18 cellular contexts compared by ENCODE assay signal in the genomic region with DNA sequence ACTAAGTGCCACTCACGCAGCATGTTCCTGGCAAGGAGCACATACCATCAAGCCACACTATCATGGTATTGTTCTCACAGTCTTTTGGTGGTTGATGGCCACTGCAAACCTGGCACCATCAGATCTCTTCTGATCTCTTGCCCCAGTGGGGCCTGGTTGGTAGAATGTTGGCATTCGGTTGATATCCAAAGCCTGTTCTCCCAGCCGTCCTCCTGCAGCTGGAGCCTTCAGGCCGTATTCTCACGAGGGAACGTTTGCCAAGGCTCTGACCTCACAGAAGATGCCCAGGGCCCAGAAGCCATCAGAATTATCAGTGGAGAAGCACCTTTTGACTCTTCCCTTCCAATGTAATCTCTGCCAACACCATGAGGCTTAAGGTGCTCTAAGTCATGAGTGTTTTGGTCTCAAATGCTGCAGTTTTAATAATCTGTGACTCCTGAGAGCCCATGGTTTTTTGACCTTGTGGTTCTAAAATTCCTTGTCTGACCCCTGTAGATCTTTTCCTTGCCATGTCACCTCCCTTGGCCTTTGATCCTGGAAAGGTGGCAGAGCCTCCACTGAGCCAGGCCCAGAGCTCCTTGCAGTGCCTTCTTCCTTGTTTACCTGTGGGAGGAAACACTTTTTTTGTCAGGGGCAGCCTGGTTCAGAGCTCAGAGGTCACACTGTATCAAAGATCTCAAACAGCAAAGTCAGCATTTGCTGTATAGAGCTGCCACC. TPM values are rescaled to one million over a fixed set of nuclear protein-coding genes. Genes with fewer than 3 reads are reported as not detected.
A peak's percentile ranks its signal among the peaks of the same experiment; 100 is the strongest.
DNase-seq lines count a peak whose midpoint lies in the region; ATAC-seq and TF ChIP-seq lines count a peak whose summit lies in the region.
"Had no signal": no experiment of that assay in that cellular context is flagged by ENCODE, and none has a peak within 500 bp of the region (broad histone marks: within the 10 kb centered on the region; RNA-seq: fewer than 3 reads in every experiment).

No MANE protein-coding gene starts in this region.

- H3K4me3 ChIP-seq in mucosa of descending colon, result no peak overlapping the region
- H3K4me3 ChIP-seq: smooth muscle cell had no signal

- H3K27me3 Mint-ChIP-seq in natural killer cell treated with Interleukin-12 subunit alpha and Interleukin-12 subunit beta and Interleukin-15 and Interleukin-18, amount 100 ng/mL, for 72 hours, result no peaks in the 10 kb centered on the region
- no peaks in the 10 kb centered on the region for H3K27me3 Mint-ChIP-seq in natural killer cell (ENCODE audit: low read depth in 2 of 2)
- H3K27me3 Mint-ChIP-seq in brain, result no peaks in the 10 kb centered on the region
- no peaks in the 10 kb centered on the region for H3K27me3 Mint-ChIP-seq in type B pancreatic cell
- H3K27me3 Mint-ChIP-seq in osteocyte (ENCODE audit: unreplicated experiment), result no peaks in the 10 kb centered on the region
- H3K27me3 Mint-ChIP-seq: activated B cell treated with CpG ODN at 0.5 μM for 24 hours, IgD-negative memory B cell had no signal

- intact Hi-C loops in natural killer cell (cut with micrococcal nuclease), result no loop called here
- intact Hi-C loops in mucosa of descending colon (cut with DNase I, micrococcal nuclease), result no loop called here

- peaks cover 20 to 23% of the 10 kb centered on the region in 2 donors for H3K4me1 Mint-ChIP-seq in natural killer cell treated with Interleukin-12 subunit alpha and Interleukin-12 subunit beta and Interleukin-15 and Interleukin-18, amount 100 ng/mL, for 72 hours (ENCODE audit: low read depth in 2 of 2)
- H3K4me1 Mint-ChIP-seq in natural killer cell (peaks cover 12 to 17% of the 10 kb centered on the region in 2 donors), brain (peaks cover 10% of the 10 kb centered on the region), type B pancreatic cell (ENCODE audit: unreplicated experiment) (peaks cover 21% of the 10 kb centered on the region), osteocyte (ENCODE audit: unreplicated experiment) (peaks cover 8% of the 10 kb centered on the region)

- peak overlapping the region; percentile 13 to 61 for H3K27ac Mint-ChIP-seq in natural killer cell treated with Interleukin-12 subunit alpha and Interleukin-12 subunit beta and Interleukin-15 and Interleukin-18, amount 100 ng/mL, for 72 hours
- H3K27ac Mint-ChIP-seq in natural killer cell, result no peak overlapping the region
- peak overlapping the region in 3 of 5 experiments; percentile 21 to 90 (median 82) for H3K27ac Mint-ChIP-seq in brain
- peak overlapping the region; percentile 61 for H3K27ac Mint-ChIP-seq in type B pancreatic cell
- H3K27ac Mint-ChIP-seq in osteocyte (ENCODE audit: unreplicated experiment), result no peak overlapping the region
- H3K27ac Mint-ChIP-seq: activated B cell treated with CpG ODN at 0.5 μM for 24 hours, HFFc6, IgD-negative memory B cell had no signal

- H3K36me3 ChIP-seq in mucosa of descending colon (ENCODE audit: low read depth), result no peaks in the 10 kb centered on the region

- ATAC-seq in natural killer cell treated with Interleukin-12 subunit alpha and Interleukin-12 subunit beta and Interleukin-15 and Interleukin-18, amount 100 ng/mL, for 72 hours, result no peak
- ATAC-seq in natural killer cell, result no peak
- ATAC-seq in mucosa of descending colon, result peak; percentile 90
- no peak for ATAC-seq in GM21526 (IDR thresholded peaks at IDR 0.05; ENCODE audit: low FRiP score, unreplicated experiment)
- no peak for ATAC-seq in GM21367 (IDR thresholded peaks at IDR 0.05; ENCODE audit: unreplicated experiment)

- no peak overlapping the region for H3K4me3 Mint-ChIP-seq in natural killer cell treated with Interleukin-12 subunit alpha and Interleukin-12 subunit beta and Interleukin-15 and Interleukin-18, amount 100 ng/mL, for 72 hours
- no peak overlapping the region for H3K4me3 Mint-ChIP-seq in natural killer cell
- no peak overlapping the region for H3K4me3 Mint-ChIP-seq in brain
- no peak overlapping the region for H3K4me3 Mint-ChIP-seq in type B pancreatic cell
- no peak overlapping the region for H3K4me3 Mint-ChIP-seq in osteocyte (ENCODE audit: unreplicated experiment)
- H3K4me3 Mint-ChIP-seq: activated B cell treated with CpG ODN at 0.5 μM for 24 hours, HFFc6, IgD-negative memory B cell had no signal

- H3K9me3 ChIP-seq in mucosa of descending colon, result no peaks in the 10 kb centered on the region

- no peaks in the 10 kb centered on the region for H3K9me3 Mint-ChIP-seq in natural killer cell treated with Interleukin-12 subunit alpha and Interleukin-12 subunit beta and Interleukin-15 and Interleukin-18, amount 100 ng/mL, for 72 hours
- H3K9me3 Mint-ChIP-seq in natural killer cell (no peaks in the 10 kb centered on the region), brain (no peaks in the 10 kb centered on the region), type B pancreatic cell (no peaks in the 10 kb centered on the region), osteocyte (ENCODE audit: unreplicated experiment) (no peaks in the 10 kb centered on the region)
- H3K9me3 Mint-ChIP-seq: activated B cell treated with CpG ODN at 0.5 μM for 24 hours, HFFc6, IgD-negative memory B cell had no signal

- TF ChIP-seq CTCF in natural killer cell (IDR thresholded peaks at IDR 0.05) (no peak), brain (conservative IDR thresholded peaks at IDR 0.05) (no peak), mucosa of descending colon (IDR thresholded peaks at IDR 0.05) (no peak), type B pancreatic cell (conservative IDR thresholded peaks at IDR 0.05) (no peak), osteocyte (IDR thresholded peaks at IDR 0.05) (no peak)

- no peak for DNase-seq in natural killer cell treated with Interleukin-12 subunit alpha and Interleukin-12 subunit beta and Interleukin-15 and Interleukin-18, amount 100 ng/mL, for 72 hours (ENCODE audit: low spot score)
- DNase-seq in natural killer cell (no peak), mucosa of descending colon (peak; percentile 64 to 72 (median 66)), type B pancreatic cell (ENCODE audit: extremely low spot score, unreplicated experiment) (no peak), osteocyte (ENCODE audit: extremely low spot score, unreplicated experiment) (no peak)
- DNase-seq: activated B cell treated with CpG ODN at 0.5 μM for 24 hours; activated CD8-positive, alpha-beta memory T cell treated with anti-CD3 and anti-CD28 coated beads, Interleukin-2, amount 50 U/mL, for 4 hours; cerebellar nuclear complex; GF-D8; HFFc6; NCI-H1092; NCI-H82; stimulated activated naive CD4-positive, alpha-beta T cell had no signal

- peaks cover 19% of the 10 kb centered on the region for H3K4me1 ChIP-seq in mucosa of descending colon (ENCODE audit: low read depth)

- H3K36me3 Mint-ChIP-seq in natural killer cell treated with Interleukin-12 subunit alpha and Interleukin-12 subunit beta and Interleukin-15 and Interleukin-18, amount 100 ng/mL, for 72 hours, result peaks cover 17% of the 10 kb centered on the region
- H3K36me3 Mint-ChIP-seq in natural killer cell, result peaks cover 11% of the 10 kb centered on the region
- H3K36me3 Mint-ChIP-seq in brain, result peaks cover 53% of the 10 kb centered on the region
- H3K36me3 Mint-ChIP-seq in type B pancreatic cell, result peaks cover 46% of the 10 kb centered on the region
- H3K36me3 Mint-ChIP-seq in osteocyte (ENCODE audit: unreplicated experiment), result peaks cover 46% of the 10 kb centered on the region

RNA-seq across cellular contexts. Expression of a gene that starts 27.8 kb away (rescaled TPM):
- 10 to 100 TPM; 36.6 to 50.0 TPM for total RNA-seq in natural killer cell treated with Interleukin-12 subunit alpha and Interleukin-12 subunit beta and Interleukin-15 and Interleukin-18, amount 100 ng/mL, for 72 hours
- 10 to 100 TPM in 2 of 3 donors, 1 to 10 TPM in 1; 9.7 to 14.5 (median 13.2) TPM for total RNA-seq in natural killer cell
- polyA plus RNA-seq in brain (ENCODE audit: insufficient read depth, low read depth, low replicate concordance), result 20.6 TPM
- 10 to 100 TPM; 35.5 to 48.5 (median 44.8) TPM for total RNA-seq in mucosa of descending colon
- total RNA-seq in type B pancreatic cell (ENCODE audit: low replicate concordance), result 48.9 and 55.8 TPM in 2 replicates
- 49.5 and 52.7 TPM in 2 replicates for total RNA-seq in osteocyte

RNA-seq across cellular contexts. Expression of a gene that starts 27.9 kb away (rescaled TPM):
- total RNA-seq in natural killer cell treated with Interleukin-12 subunit alpha and Interleukin-12 subunit beta and Interleukin-15 and Interleukin-18, amount 100 ng/mL, for 72 hours, result 10 to 100 TPM; 32.8 to 39.4 TPM
- 10 to 100 TPM; 13.5 to 16.6 (median 15.1) TPM for total RNA-seq in natural killer cell
- polyA plus RNA-seq in brain (ENCODE audit: insufficient read depth, low read depth, low replicate concordance), result 4.6 TPM
- total RNA-seq in mucosa of descending colon, result 10 to 100 TPM; 12.9 to 21.9 (median 16.5) TPM
- 52.1 and 52.7 TPM in 2 replicates for total RNA-seq in type B pancreatic cell (ENCODE audit: low replicate concordance)
- total RNA-seq in osteocyte, result 11.5 and 11.8 TPM in 2 replicates

RNA-seq across cellular contexts. Expression of a gene that starts 42.0 kb away (rescaled TPM):
- total RNA-seq in natural killer cell treated with Interleukin-12 subunit alpha and Interleukin-12 subunit beta and Interleukin-15 and Interleukin-18, amount 100 ng/mL, for 72 hours, result 10 to 100 TPM; 51.3 to 61.2 TPM
- total RNA-seq in natural killer cell (10 to 100 TPM; 10.2 to 14.3 (median 13.2) TPM), mucosa of descending colon (10 to 100 TPM; 39.3 to 54.6 (median 52.0) TPM), type B pancreatic cell (ENCODE audit: low replicate concordance) (41.2 and 45.9 TPM in 2 replicates), osteocyte (28.8 and 30.4 TPM in 2 replicates)
- 34.0 TPM for polyA plus RNA-seq in brain (ENCODE audit: insufficient read depth, low read depth, low replicate concordance)

Comparison
In these comparisons a context has a peak if more than half of its experiments do, and no peak if none do; other contexts are left out.
1. H3K27ac Mint-ChIP-seq: peak in natural killer cell treated with Interleukin-12 subunit alpha and Interleukin-12 subunit beta and Interleukin-15 and Interleukin-18, amount 100 ng/mL, for 72 hours (2 of 2), brain (3 of 5) and type B pancreatic cell (single experiment); none in natural killer cell (0 of 2) and osteocyte (single experiment).
2. DNase-seq: peak in mucosa of descending colon (3 of 3); none in natural killer cell treated with Interleukin-12 subunit alpha and Interleukin-12 subunit beta and Interleukin-15 and Interleukin-18, amount 100 ng/mL, for 72 hours (single experiment), natural killer cell (single experiment), type B pancreatic cell (single experiment) and osteocyte (single experiment).